ENCODE assay signal across 32 cellular contexts in genomic region chr6:108106694-108107093, GRCh38. TPM values are rescaled to one million over a fixed set of nuclear protein-coding genes. Genes with fewer than 3 reads are reported as not detected.
"Had no signal": no experiment of that assay in that cellular context is flagged by ENCODE, and none has a peak within 500 bp of the region (broad histone marks: within the 10 kb centered on the region; RNA-seq: fewer than 3 reads in every experiment).

No MANE protein-coding gene starts in this region.

- H3K4me1 Mint-ChIP-seq: naive B cell; neural crest cell; stimulated activated effector memory CD8-positive, alpha-beta T cell treated with anti-CD3 and anti-CD28 coated beads, Interleukin-12 subunit alpha, Interleukin-12 subunit beta, amount 100 ng/mL, for 72 hours had no signal

- H3K4me3 Mint-ChIP-seq: effector memory CD8-positive, alpha-beta T cell; mesothelial cell of epicardium; naive B cell; natural killer cell treated with Interleukin-12 subunit alpha and Interleukin-12 subunit beta and Interleukin-15 and Interleukin-18, amount 100 ng/mL, for 72 hours; neural crest cell; stimulated activated effector memory CD8-positive, alpha-beta T cell treated with anti-CD3 and anti-CD28 coated beads, Interleukin-12 subunit alpha, Interleukin-12 subunit beta, amount 100 ng/mL, for 72 hours had no signal

- DNase-seq: cortex of kidney; effector memory CD8-positive, alpha-beta T cell; erythroblast; esophagus squamous epithelium; head of caudate nucleus; mesenchymal stem cell; mucosa of descending colon; naive B cell; sigmoid colon; stimulated activated CD4-positive, alpha-beta T cell treated with anti-CD3 and anti-CD28 coated beads, Interleukin-2, amount 100 ng/mL, for 24 hours; stimulated activated CD4-positive, alpha-beta T cell treated with anti-CD3 and anti-CD28 coated beads, Interleukin-4, amount 100 ng/mL, for 24 hours; stimulated activated naive CD8-positive, alpha-beta T cell treated with anti-CD3 and anti-CD28 coated beads, Interleukin-15, Interleukin-2, amounts not matched to agents 100 U/mL and 50 U/mL, for 24 hours; upper lobe of left lung had no signal

- H3K9me3 ChIP-seq: esophagus squamous epithelium, mucosa of descending colon, right atrium auricular region, sigmoid colon, thoracic aorta, tibial nerve, upper lobe of left lung had no signal

- H3K27me3 ChIP-seq: right atrium auricular region, upper lobe of left lung had no signal

- H3K9me3 Mint-ChIP-seq: effector memory CD8-positive, alpha-beta T cell; mesothelial cell of epicardium; naive B cell; natural killer cell treated with Interleukin-12 subunit alpha and Interleukin-12 subunit beta and Interleukin-15 and Interleukin-18, amount 100 ng/mL, for 72 hours; neural crest cell; stimulated activated effector memory CD8-positive, alpha-beta T cell treated with anti-CD3 and anti-CD28 coated beads, Interleukin-12 subunit alpha, Interleukin-12 subunit beta, amount 100 ng/mL, for 72 hours had no signal

- H3K36me3 Mint-ChIP-seq: mesothelial cell of epicardium; naive B cell; natural killer cell treated with Interleukin-12 subunit alpha and Interleukin-12 subunit beta and Interleukin-15 and Interleukin-18, amount 100 ng/mL, for 72 hours; stimulated activated effector memory CD8-positive, alpha-beta T cell treated with anti-CD3 and anti-CD28 coated beads, Interleukin-12 subunit alpha, Interleukin-12 subunit beta, amount 100 ng/mL, for 72 hours had no signal

- H3K79me2 ChIP-seq: parathyroid adenoma had no signal

- H3K27ac ChIP-seq: esophagus squamous epithelium, parathyroid adenoma, right atrium auricular region, sigmoid colon, thoracic aorta, tibial nerve, upper lobe of left lung had no signal

- H3K4me3 ChIP-seq: esophagus squamous epithelium, mucosa of descending colon, right atrium auricular region, sigmoid colon, thoracic aorta, tibial nerve, upper lobe of left lung had no signal

- H3K27ac Mint-ChIP-seq: effector memory CD8-positive, alpha-beta T cell; mesothelial cell of epicardium; natural killer cell treated with Interleukin-12 subunit alpha and Interleukin-12 subunit beta and Interleukin-15 and Interleukin-18, amount 100 ng/mL, for 72 hours; progenitor cell of endocrine pancreas; stimulated activated effector memory CD8-positive, alpha-beta T cell treated with anti-CD3 and anti-CD28 coated beads, Interleukin-12 subunit alpha, Interleukin-12 subunit beta, amount 100 ng/mL, for 72 hours had no signal

- H2AFZ ChIP-seq: parathyroid adenoma had no signal

- H3K9ac ChIP-seq: parathyroid adenoma had no signal

- H3K4me1 ChIP-seq: esophagus squamous epithelium, parathyroid adenoma, right atrium auricular region, sigmoid colon, tibial nerve, upper lobe of left lung had no signal

- H3K36me3 ChIP-seq: esophagus squamous epithelium, right atrium auricular region, sigmoid colon, thoracic aorta, tibial nerve, upper lobe of left lung had no signal

- ATAC-seq: effector memory CD8-positive, alpha-beta T cell; mucosa of descending colon; natural killer cell treated with Interleukin-12 subunit alpha and Interleukin-12 subunit beta and Interleukin-15 and Interleukin-18, amount 100 ng/mL, for 72 hours; stimulated activated effector memory CD8-positive, alpha-beta T cell treated with anti-CD3 and anti-CD28 coated beads, Interleukin-12 subunit alpha, Interleukin-12 subunit beta, amount 100 ng/mL, for 72 hours; stimulated activated naive CD8-positive, alpha-beta T cell treated with anti-CD3 and anti-CD28 coated beads, Interleukin-15, Interleukin-2, amounts not matched to agents 100 U/mL and 50 U/mL, for 24 hours had no signal

- FAIRE-seq: endometrium, frontal cortex, keratinocyte, urothelium cell line had no signal

RNA-seq across cellular contexts. Expression of gene NR2E1, which starts 59.1 kb away (rescaled TPM):
- total RNA-seq: dermis microvascular lymphatic vessel endothelial cell; esophagus squamous epithelium; fibroblast of villous mesenchyme; lower leg skin; lung microvascular endothelial cell; mesothelial cell of epicardium; mucosa of descending colon; natural killer cell treated with Interleukin-12 subunit alpha and Interleukin-12 subunit beta and Interleukin-15 and Interleukin-18, amount 100 ng/mL, for 72 hours; neural crest cell; osteoblast; progenitor cell of endocrine pancreas; right atrium auricular region; sigmoid colon; skeletal muscle tissue; thoracic aorta; tibial nerve; upper lobe of left lung had no signal
- polyA plus RNA-seq: sigmoid colon had no signal
